32 cellular contexts compared by ENCODE assay signal in the genomic region with DNA sequence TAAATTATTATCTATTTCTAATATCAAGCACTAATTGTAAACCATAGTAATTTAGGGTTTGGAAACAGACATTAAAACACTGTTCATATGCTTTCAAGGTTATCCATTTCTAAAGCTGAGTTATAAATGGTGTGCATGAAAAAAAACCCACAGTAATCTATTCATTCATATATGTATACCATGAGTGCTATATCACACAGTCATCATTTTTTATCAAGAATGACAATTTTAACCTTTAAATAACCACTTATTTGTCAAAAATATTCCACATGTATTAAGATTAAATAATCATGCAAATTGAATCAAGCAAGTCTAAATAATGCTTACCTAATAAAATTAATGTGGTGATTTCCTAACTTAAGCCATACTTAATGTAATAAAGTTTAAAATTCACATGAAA.
"Had no signal": no experiment of that assay in that cellular context is flagged by ENCODE, and none has a peak within 500 bp of the region (broad histone marks: within the 10 kb centered on the region; RNA-seq: fewer than 3 reads in every experiment).

No MANE protein-coding gene starts in this region.

- DNase-seq: naive thymus-derived CD8-positive, alpha-beta T cell; nephron progenitor cell; occipital lobe; ovary; posterior cingulate gyrus; psoas muscle; right cardiac atrium; spleen; stimulated activated CD4-positive, alpha-beta T cell treated with anti-CD3 and anti-CD28 coated beads, Interleukin-12 subunit alpha, Interleukin-12 subunit beta, amount 100 ng/mL, for 4 hours; stimulated activated CD4-positive, alpha-beta T cell treated with anti-CD3 and anti-CD28 coated beads, Interleukin-1b, Interleukin-23, amount 100 ng/mL, for 48 hours; stimulated activated CD4-positive, alpha-beta T cell treated with anti-CD3 and anti-CD28 coated beads, Interleukin-4, amount 100 ng/mL, for 1 hour; stimulated activated CD4-positive, alpha-beta T cell treated with anti-CD3 and anti-CD28 coated beads, Interleukin-4, amount 100 ng/mL, for 4 hours; stimulated activated CD8-positive, alpha-beta memory T cell treated with anti-CD3 and anti-CD28 coated beads, Interleukin-4, amount 100 ng/mL, for 48 hours; stimulated activated naive CD4-positive, alpha-beta T cell; stimulated activated naive CD8-positive, alpha-beta T cell treated with anti-CD3 and anti-CD28 coated beads, Interleukin-15, amount 100 ng/mL, for 72 hours; stimulated activated naive CD8-positive, alpha-beta T cell treated with anti-CD3 and anti-CD28 coated beads, Interleukin-15, Interleukin-2, amounts not matched to agents 100 U/mL and 50 U/mL, for 24 hours; substantia nigra; testis; tibial artery; transverse colon; upper lobe of right lung; uterus had no signal

- H3K27ac Mint-ChIP-seq: naive thymus-derived CD8-positive, alpha-beta T cell; natural killer cell treated with Interleukin-12 subunit alpha and Interleukin-12 subunit beta and Interleukin-15 and Interleukin-18, amount 100 ng/mL, for 72 hours; nephron progenitor cell; neural progenitor cell; progenitor cell of endocrine pancreas; stimulated activated memory B cell treated with anti-CD40 and anti-IgM and Interleukin-4, amounts not matched to agents 10 μg/mL and 1 μg/mL and 100 μg/mL, for 72 hours; stimulated activated naive CD8-positive, alpha-beta T cell treated with anti-CD3 and anti-CD28 coated beads, Interleukin-15, amount 100 ng/mL, for 72 hours; type B pancreatic cell had no signal

- H2AFZ ChIP-seq: neural progenitor cell, parathyroid adenoma had no signal

- H3K27me3 ChIP-seq: ovary, suprapubic skin, testis, tibial artery, transverse colon, upper lobe of right lung, uterus had no signal

- H3K36me3 ChIP-seq: neural progenitor cell, ovary, spleen, suprapubic skin, tibial artery, transverse colon, upper lobe of right lung, uterus had no signal

- H3K4me3 ChIP-seq: neural progenitor cell, ovary, psoas muscle, skin epidermis, smooth muscle cell, spleen, suprapubic skin, testis, tibial artery, transverse colon, upper lobe of right lung, uterus had no signal

- H3K9me3 ChIP-seq: ovary, psoas muscle, suprapubic skin, testis, transverse colon, upper lobe of right lung, uterus had no signal

- H3K79me2 ChIP-seq: parathyroid adenoma had no signal

- H3K27ac ChIP-seq: neural progenitor cell, ovary, parathyroid adenoma, psoas muscle, skin epidermis, spleen, suprapubic skin, testis, tibial artery, transverse colon, upper lobe of right lung, uterus had no signal

- H3K9me3 Mint-ChIP-seq: neural progenitor cell; stimulated activated memory B cell treated with anti-CD40 and anti-IgM and Interleukin-4, amounts not matched to agents 10 μg/mL and 1 μg/mL and 100 μg/mL, for 72 hours; stimulated activated naive CD8-positive, alpha-beta T cell treated with anti-CD3 and anti-CD28 coated beads, Interleukin-15, amount 100 ng/mL, for 72 hours; type B pancreatic cell had no signal

- ATAC-seq: naive thymus-derived CD8-positive, alpha-beta T cell; natural killer cell treated with Interleukin-12 subunit alpha and Interleukin-12 subunit beta and Interleukin-15 and Interleukin-18, amount 100 ng/mL, for 72 hours; psoas muscle; right cardiac atrium; sciatic nerve; stimulated activated memory B cell treated with anti-CD40 and anti-IgM and Interleukin-4, amounts not matched to agents 10 μg/mL and 1 μg/mL and 100 μg/mL, for 72 hours; stimulated activated naive CD8-positive, alpha-beta T cell treated with anti-CD3 and anti-CD28 coated beads, Interleukin-15, amount 100 ng/mL, for 72 hours; stimulated activated naive CD8-positive, alpha-beta T cell treated with anti-CD3 and anti-CD28 coated beads, Interleukin-15, Interleukin-2, amounts not matched to agents 100 U/mL and 50 U/mL, for 24 hours; upper lobe of right lung had no signal

- H3K4me3 Mint-ChIP-seq: naive thymus-derived CD8-positive, alpha-beta T cell; natural killer cell treated with Interleukin-12 subunit alpha and Interleukin-12 subunit beta and Interleukin-15 and Interleukin-18, amount 100 ng/mL, for 72 hours; nephron progenitor cell; neural progenitor cell; stimulated activated memory B cell treated with anti-CD40 and anti-IgM and Interleukin-4, amounts not matched to agents 10 μg/mL and 1 μg/mL and 100 μg/mL, for 72 hours; stimulated activated naive CD8-positive, alpha-beta T cell treated with anti-CD3 and anti-CD28 coated beads, Interleukin-15, amount 100 ng/mL, for 72 hours; type B pancreatic cell had no signal

- H3K4me1 ChIP-seq: parathyroid adenoma, testis, upper lobe of right lung, uterus had no signal

- H3K36me3 Mint-ChIP-seq: stimulated activated memory B cell treated with anti-CD40 and anti-IgM and Interleukin-4, amounts not matched to agents 10 μg/mL and 1 μg/mL and 100 μg/mL, for 72 hours; type B pancreatic cell had no signal

- H3K9ac ChIP-seq: neural progenitor cell, parathyroid adenoma had no signal

- H3K4me2 ChIP-seq: neural progenitor cell, smooth muscle cell had no signal

- H3K27me3 Mint-ChIP-seq: progenitor cell of endocrine pancreas; stimulated activated memory B cell treated with anti-CD40 and anti-IgM and Interleukin-4, amounts not matched to agents 10 μg/mL and 1 μg/mL and 100 μg/mL, for 72 hours had no signal
